8 cellular contexts compared by ENCODE assay signal in the genomic region with DNA sequence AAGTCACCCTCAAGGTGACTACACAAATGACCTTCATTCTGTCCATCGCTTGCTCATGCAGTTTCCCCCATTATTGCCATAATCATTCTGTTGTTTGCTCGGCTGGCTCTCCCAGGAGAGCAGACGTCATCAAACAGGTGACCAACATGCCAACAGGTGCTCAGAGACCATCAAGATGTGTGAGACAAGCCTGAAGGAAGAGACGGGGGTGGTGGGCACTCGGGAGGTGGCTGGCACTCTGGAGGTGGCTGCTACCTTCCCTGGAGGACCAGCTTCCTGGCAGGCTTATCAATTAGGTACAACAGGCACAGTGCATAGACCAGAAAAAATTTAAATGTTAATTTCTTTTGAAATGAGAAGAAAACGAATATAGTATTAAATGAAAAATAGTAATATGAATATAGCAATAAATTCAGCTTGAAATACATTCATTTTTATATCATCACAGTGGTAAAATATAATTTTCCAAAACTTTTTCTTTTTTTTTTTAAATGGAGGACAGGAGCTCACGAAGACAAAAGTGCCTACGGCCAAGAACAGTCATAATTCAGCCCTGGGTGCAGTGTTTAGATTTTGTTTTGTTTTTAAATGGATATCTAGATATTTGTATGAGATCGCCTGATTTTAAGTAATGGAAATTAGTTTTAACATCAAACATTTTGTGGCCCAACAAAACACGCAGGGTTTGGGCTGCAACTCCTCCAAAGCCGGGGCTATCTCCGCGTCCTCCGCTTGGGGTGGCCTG. TPM values are rescaled to one million over a fixed set of nuclear protein-coding genes. Genes with fewer than 3 reads are reported as not detected.
A peak's percentile ranks its signal among the peaks of the same experiment; 100 is the strongest.
DNase-seq lines count a peak whose midpoint lies in the region; TF ChIP-seq lines count a peak whose summit lies in the region.

No MANE protein-coding gene starts in this region.

- H3K27ac ChIP-seq in adrenal gland (peak overlapping the region; percentile 86 to 100 (median 99)), substantia nigra (ENCODE audit: low read depth, low read length, poor library complexity, severe bottlenecking) (peak overlapping the region; percentile 98)

- 14 to 19% (median 16%) methylated on average over 14 of the region's 14 CpGs for WGBS in adrenal gland, 4 donors

- TF ChIP-seq CTCF in adrenal gland (IDR thresholded peaks at IDR 0.05) (peak in 1 of 6 experiments; percentile 34), GM20000 (IDR thresholded peaks at IDR 0.05; ENCODE audit: extremely low read depth, missing control alignments) (no peak)

- intact Hi-C loops in adrenal gland (cut with DNase I) = no loop called here

- H3K4me3 ChIP-seq in adrenal gland = peak overlapping the region in 3 of 4 donors; percentile 13 to 78 (median 20)

- TF ChIP-seq POLR2A in adrenal gland (IDR thresholded peaks at IDR 0.05) = no peak

- H3K9me3 ChIP-seq in adrenal gland (replicated peaks in 1 of 3) = no peaks in the 10 kb centered on the region

- DNase-seq in GM04504 (ENCODE audit: low read depth) (peak; percentile 56), NCI-H1694 treated with DMSO at 0.1 percent for 48 hours (lab: John Stamatoyannopoulos, UW) (peak; percentile 53), adrenal gland (peak in 6 of 7 donors; percentile 42 to 68 (median 49)), kidney tubule cell (ENCODE audit: low spot score) (peak; percentile 47), substantia nigra (lab: John Stamatoyannopoulos, UW) (peak in 1 of 49 donors; percentile 30), RPMI8226 (no peak), SW 1271 (lab: John Stamatoyannopoulos, UW) (no peak), GM20000 (ENCODE audit: low spot score) (no peak)

- peaks cover 10 to 13% of the 10 kb centered on the region in 2 donors for H3K4me1 ChIP-seq in adrenal gland (replicated peaks in 1 of 2)

- H3K36me3 ChIP-seq in adrenal gland (replicated peaks in 1 of 2) = no peaks in the 10 kb centered on the region

- no peaks in the 10 kb centered on the region for H3K27me3 ChIP-seq in adrenal gland

RNA-seq across cellular contexts. Expression of a gene that starts 16.9 kb away (rescaled TPM):
- total RNA-seq in adrenal gland = 10 to 100 TPM in 6 of 8 donors, 1 to 10 TPM in 2; 3.1 to 30.1 (median 12.6) TPM
- polyA plus RNA-seq in adrenal gland = 10 to 100 TPM in 2 of 3 donors, 1 to 10 TPM in 1; 2.7 to 24.4 (median 20.8) TPM

RNA-seq across cellular contexts. Expression of a gene that starts 45.4 kb away (rescaled TPM):
- 1 to 10 TPM in 5 of 8 donors, under 1 TPM in 2, not detected in 1; 0.32 to 2.4 (median 1.5) TPM for total RNA-seq in adrenal gland
- 10 to 100 TPM in 1 of 3 donors, 1 to 10 TPM in 1, under 1 TPM in 1; 0.16 to 11.2 (median 5.2) TPM for polyA plus RNA-seq in adrenal gland

Comparison
In these comparisons a context has a peak if more than half of its experiments do, and no peak if none do; other contexts are left out.
1. DNase-seq: peak in GM04504 (single experiment), NCI-H1694 treated with DMSO at 0.1 percent for 48 hours (single experiment), adrenal gland (6 of 7) and kidney tubule cell (single experiment); none in RPMI8226 (single experiment), SW 1271 (0 of 2) and GM20000 (single experiment).